Comparison of ENCODE assay signal across 23 cellular contexts in the genomic region with DNA sequence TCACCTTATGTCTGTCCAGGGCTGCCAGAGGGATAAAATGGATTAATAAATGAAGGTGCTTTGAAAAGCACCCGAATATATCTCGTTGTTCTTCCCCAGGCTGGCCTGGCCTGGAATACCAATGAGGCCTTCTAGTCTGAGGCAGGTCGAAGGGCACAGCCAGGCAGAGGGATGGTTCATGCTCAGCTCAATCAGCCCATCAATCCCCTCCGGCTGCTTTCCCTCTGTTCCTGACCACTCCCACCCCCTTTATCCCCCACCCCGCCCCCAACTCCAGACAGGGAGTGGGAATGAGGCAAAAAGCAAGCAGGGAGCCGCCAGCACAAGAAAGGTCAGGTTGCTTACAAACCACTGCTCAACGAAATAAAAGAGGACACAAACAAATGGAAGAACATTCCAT. TPM values are rescaled to one million over a fixed set of nuclear protein-coding genes. Genes with fewer than 3 reads are reported as not detected.
A peak's percentile ranks its signal among the peaks of the same experiment; 100 is the strongest.
DNase-seq lines count a peak whose midpoint lies in the region; ATAC-seq and TF ChIP-seq lines count a peak whose summit lies in the region.
"Had no signal": no experiment of that assay in that cellular context is flagged by ENCODE, and none has a peak within 500 bp of the region (broad histone marks: within the 10 kb centered on the region; RNA-seq: fewer than 3 reads in every experiment).

No MANE protein-coding gene starts in this region.

- H3K14ac ChIP-seq in trophoblast cell (ENCODE audit: low read length): no peak overlapping the region

- no peak overlapping the region for H4K12ac ChIP-seq in trophoblast cell (ENCODE audit: low read depth, low read length)

- no peak overlapping the region for H3K4ac ChIP-seq in trophoblast cell (ENCODE audit: low read depth, low read length)

- H3K36me3 ChIP-seq in GM23338 (ENCODE audit: insufficient read depth) (no peaks in the 10 kb centered on the region), WERI-Rb-1 (no peaks in the 10 kb centered on the region), trophoblast cell (ENCODE audit: control insufficient read depth in 1 of 2, insufficient read depth in 2 of 2, low read length in 2 of 2) (no peaks in the 10 kb centered on the region), transverse colon (no peaks in the 10 kb centered on the region)
- H3K36me3 ChIP-seq: BE2C; BLaER1 treated with 17β-estradiol and CSF1 and Interleukin-3, amounts not matched to agents 10 nM and 100 nM had no signal

- TF ChIP-seq CTCF in GM23338 (conservative IDR thresholded peaks at IDR 0.05; ENCODE audit: low read depth in 2 of 2) (no peak), WERI-Rb-1 (IDR thresholded peaks at IDR 0.05; ENCODE audit: low read depth, low read length) (no peak), neural crest cell (conservative IDR thresholded peaks at IDR 0.05) (no peak), transverse colon (IDR thresholded peaks at IDR 0.05) (no peak)

- H4K20me1 ChIP-seq in GM23338 (replicated peaks; ENCODE audit: insufficient read depth): no peaks in the 10 kb centered on the region
- H4K20me1 ChIP-seq: BLaER1 treated with 17β-estradiol and CSF1 and Interleukin-3, amounts not matched to agents 10 nM and 100 nM had no signal

- H3K27ac Mint-ChIP-seq in GM23338: no peak overlapping the region
- H3K27ac Mint-ChIP-seq in neural crest cell (ENCODE audit: unreplicated experiment): peak overlapping the region; percentile 51
- H3K27ac Mint-ChIP-seq: CD4-positive, alpha-beta T cell; CD8-positive, alpha-beta memory T cell; H9 had no signal

- no peak overlapping the region for H3K27ac ChIP-seq in GM23338 (ENCODE audit: low read depth)
- no peak overlapping the region for H3K27ac ChIP-seq in WERI-Rb-1
- no peak overlapping the region for H3K27ac ChIP-seq in trophoblast cell (ENCODE audit: low read depth, low read length)
- H3K27ac ChIP-seq in transverse colon: no peak overlapping the region
- H3K27ac ChIP-seq: A549; BLaER1 treated with 17β-estradiol and CSF1 and Interleukin-3, amounts not matched to agents 10 nM and 100 nM had no signal

- no peaks in the 10 kb centered on the region for H3K4me1 ChIP-seq in GM23338 (ENCODE audit: insufficient read depth)
- H3K4me1 ChIP-seq in trophoblast cell (ENCODE audit: control insufficient read depth in 1 of 2, insufficient read depth in 2 of 2, low read length in 2 of 2): no peaks in the 10 kb centered on the region
- peaks cover 15 to 21% (median 17%) of the 10 kb centered on the region in 4 donors for H3K4me1 ChIP-seq in transverse colon
- H3K4me1 ChIP-seq: A549 had no signal

- intact Hi-C loops in transverse colon (cut with DNase I; ENCODE audit: low total_unique reads): loop anchor here (10.0 kb wide), 1 partner anchor 71 kb away; no protein-coding TSS in a partner anchor

- no peak overlapping the region for H2AK5ac ChIP-seq in trophoblast cell (ENCODE audit: low read length)

- TF ChIP-seq EP300 in transverse colon (IDR thresholded peaks at IDR 0.05; ENCODE audit: low read depth): no peak

- no peaks in the 10 kb centered on the region for H3K27me3 ChIP-seq in GM23338 (ENCODE audit: insufficient read depth)
- peaks cover 12% of the 10 kb centered on the region for H3K27me3 ChIP-seq in WERI-Rb-1 (ENCODE audit: insufficient read depth, low read depth, severe bottlenecking)
- no peaks in the 10 kb centered on the region for H3K27me3 ChIP-seq in trophoblast cell (ENCODE audit: insufficient read depth, low read length)
- no peaks in the 10 kb centered on the region for H3K27me3 ChIP-seq in transverse colon
- H3K27me3 ChIP-seq: BE2C; BLaER1 treated with 17β-estradiol and CSF1 and Interleukin-3, amounts not matched to agents 10 nM and 100 nM had no signal

- H2BK12ac ChIP-seq in trophoblast cell (ENCODE audit: low read length): no peak overlapping the region

- H3K79me1 ChIP-seq in trophoblast cell (ENCODE audit: low read length): no peaks in the 10 kb centered on the region

- no peaks in the 10 kb centered on the region for H3F3A ChIP-seq in GM23338 (replicated peaks; ENCODE audit: low read depth)

- no peak overlapping the region for H3K9ac ChIP-seq in trophoblast cell (ENCODE audit: low read length)
- H3K9ac ChIP-seq: BLaER1 treated with 17β-estradiol and CSF1 and Interleukin-3, amounts not matched to agents 10 nM and 100 nM had no signal

- no peaks in the 10 kb centered on the region for H3K79me2 ChIP-seq in GM23338 (replicated peaks; ENCODE audit: insufficient read depth)
- no peaks in the 10 kb centered on the region for H3K79me2 ChIP-seq in trophoblast cell (ENCODE audit: control insufficient read depth, insufficient read depth, low read length, poor library complexity)

- H2AFZ ChIP-seq in GM23338 (no peak overlapping the region), trophoblast cell (ENCODE audit: insufficient read depth, low read length, poor library complexity) (no peak overlapping the region)

- H3K27me3 Mint-ChIP-seq in GM23338 (ENCODE audit: insufficient read depth, low read depth, poor library complexity) (peaks cover 10% of the 10 kb centered on the region), neural crest cell (ENCODE audit: low read depth) (no peaks in the 10 kb centered on the region)

- H3K4me3 Mint-ChIP-seq in GM23338 (no peak overlapping the region), neural crest cell (no peak overlapping the region)
- H3K4me3 Mint-ChIP-seq: CD14-positive monocyte; CD4-positive, alpha-beta T cell; CD8-positive, alpha-beta memory T cell; H9 had no signal

- no CpG with 5 or more reads among the region's 7 CpGs for WGBS in trophoblast cell (ENCODE audit: extremely low coverage, insufficient coverage, insufficient read length)
- WGBS in transverse colon (ENCODE audit: low coverage in 1 of 2), 2 donors: 83 to 100% methylated on average over 2 to 7 of the region's 7 CpGs

- H3K4me3 ChIP-seq in GM23338: no peak overlapping the region
- H3K4me3 ChIP-seq in WERI-Rb-1 (ENCODE audit: low read depth, low read length): no peak overlapping the region
- H3K4me3 ChIP-seq in trophoblast cell (ENCODE audit: low read depth, low read length): no peak overlapping the region
- no peak overlapping the region for H3K4me3 ChIP-seq in transverse colon
- H3K4me3 ChIP-seq: A549; BLaER1 treated with 17β-estradiol and CSF1 and Interleukin-3, amounts not matched to agents 10 nM and 100 nM had no signal

- in situ Hi-C loops in transverse colon (cut with MboI; ENCODE audit: low pct_ligation_motif_present in 1 of 4, low pct_unique_long_range_greater_than_20kb in 1 of 4, low sequenced_read_pairs in 3 of 4): loop anchor here in 1 of 4 donors (25.0 kb wide), 1 partner anchor 173 kb away; no protein-coding TSS in a partner anchor

- H3K9me3 ChIP-seq in WERI-Rb-1 (ENCODE audit: severe bottlenecking) (peaks cover 13% of the 10 kb centered on the region), trophoblast cell (ENCODE audit: insufficient read depth, low read depth, low read length) (peaks cover 2% of the 10 kb centered on the region), transverse colon (no peaks in the 10 kb centered on the region)
- H3K9me3 ChIP-seq: A549, BE2C had no signal

- H3K36me3 Mint-ChIP-seq in GM23338 (ENCODE audit: low read depth) (no peaks in the 10 kb centered on the region), neural crest cell (ENCODE audit: low read depth) (no peaks in the 10 kb centered on the region)
- H3K36me3 Mint-ChIP-seq: CD14-positive monocyte; CD8-positive, alpha-beta memory T cell had no signal

- no peak overlapping the region for H3K23ac ChIP-seq in trophoblast cell (ENCODE audit: low read length)

- H3K18ac ChIP-seq in trophoblast cell (ENCODE audit: low read length): no peak overlapping the region

- peaks cover 8% of the 10 kb centered on the region; the same call in 2 of the 3 replicates for H3K4me1 Mint-ChIP-seq in GM23338
- peaks cover 8% of the 10 kb centered on the region for H3K4me1 Mint-ChIP-seq in neural crest cell
- H3K4me1 Mint-ChIP-seq: CD8-positive, alpha-beta memory T cell had no signal

- H4K91ac ChIP-seq in trophoblast cell (ENCODE audit: low read depth, low read length): peak overlapping the region; percentile 16

- H3K4me2 ChIP-seq in GM23338 (no peak overlapping the region), trophoblast cell (ENCODE audit: low read length) (no peak overlapping the region)
- H3K4me2 ChIP-seq: A549; BLaER1 treated with 17β-estradiol and CSF1 and Interleukin-3, amounts not matched to agents 10 nM and 100 nM had no signal

- H2BK5ac ChIP-seq in trophoblast cell (ENCODE audit: low read depth, low read length, poor library complexity): no peak overlapping the region

- H3K9me3 Mint-ChIP-seq in GM23338 (no peaks in the 10 kb centered on the region), neural crest cell (peaks cover 3% of the 10 kb centered on the region)
- H3K9me3 Mint-ChIP-seq: CD4-positive, alpha-beta T cell; CD8-positive, alpha-beta memory T cell had no signal

- H2BK120ac ChIP-seq in trophoblast cell (ENCODE audit: insufficient read depth, low read length, poor library complexity): no peak overlapping the region

- TF ChIP-seq POLR2A in transverse colon (IDR thresholded peaks at IDR 0.05): no peak

- H4K8ac ChIP-seq in trophoblast cell (ENCODE audit: low read depth, low read length): no peak overlapping the region

- H3K9me2 ChIP-seq in GM23338 (ENCODE audit: insufficient read depth): no peaks in the 10 kb centered on the region

- ATAC-seq in GM23338: peak; percentile 57
- no peak for ATAC-seq in HG03135 (IDR thresholded peaks at IDR 0.05; ENCODE audit: unreplicated experiment)
- ATAC-seq: A549, HCT116 had no signal

- DNase-seq in GM23338 (ENCODE audit: low spot score) (no peak), WERI-Rb-1 (peak; percentile 6), neural crest cell (ENCODE audit: low read depth, low spot score) (no peak), trophoblast cell (no peak), transverse colon (no peak), RKO (ENCODE audit: low spot score) (no peak)
- DNase-seq: 8988T; ACHN; AML-193; BE2C; Calu3; CD4-positive, alpha-beta T cell; CD8-positive, alpha-beta memory T cell; COR-L47; DMS53; DMS79 treated with DMSO at 0.1 percent for 48 hours; H9 had no signal

TF ChIP-seq in GM23338, 12 proteins besides CTCF, POLR2A, EP300 and RAD21 (continues in another document):
- TF ChIP-seq EZH2 (IDR thresholded peaks at IDR 0.05; ENCODE audit: low read depth, unreplicated experiment) (no peak), NANOG (IDR thresholded peaks at IDR 0.05; ENCODE audit: borderline replicate concordance) (no peak), ZNF331 (CRISPR knock-in tag; IDR thresholded peaks at IDR 0.05; ENCODE audit: low read depth) (no peak)

RNA-seq across cellular contexts. Expression of a gene that starts 40.0 kb away (rescaled TPM):
- total RNA-seq in GM23338 (2014; rRNA removed; shearing (Covaris generic)): 0.03 and 0.08 TPM in 2 replicates
- polyA plus RNA-seq in GM23338 (2016; fragmentation: Nextera tagmentation; extraction: Ambion mirVana): 0.03 and 0.12 TPM in 2 replicates
- total RNA-seq in neural crest cell (2.9 and 3.4 TPM in 2 replicates), transverse colon (10 to 100 TPM; 15.4 to 35.2 (median 23.3) TPM)
- 2.3 and 2.4 TPM in 2 replicates for polyA plus RNA-seq in trophoblast cell (2013)
- total RNA-seq: Calu3; CD4-positive, alpha-beta T cell; CD8-positive, alpha-beta memory T cell; Daoy had no signal
- polyA plus RNA-seq: A549; CD14-positive monocyte; CD8-positive, alpha-beta memory T cell had no signal

RNA-seq across cellular contexts. Expression of a gene that starts 58.3 kb away (rescaled TPM):
- total RNA-seq in GM23338 (2014; rRNA removed; shearing (Covaris generic)): 1.0 TPM in 1 of 2 replicates, not detected in the other
- polyA plus RNA-seq in GM23338 (2016; fragmentation: Nextera tagmentation; extraction: Ambion mirVana): 0.26 and 0.50 TPM in 2 replicates
- not detected in 2 replicates for total RNA-seq in neural crest cell
- polyA plus RNA-seq in trophoblast cell (2013): 0.47 TPM in 2 replicates
- not detected for total RNA-seq in transverse colon
- total RNA-seq: Calu3; CD4-positive, alpha-beta T cell; CD8-positive, alpha-beta memory T cell; Daoy had no signal
- polyA plus RNA-seq: A549; CD14-positive monocyte; CD8-positive, alpha-beta memory T cell had no signal
